ENCODE assay signal across 7 cellular contexts in the genomic region with DNA sequence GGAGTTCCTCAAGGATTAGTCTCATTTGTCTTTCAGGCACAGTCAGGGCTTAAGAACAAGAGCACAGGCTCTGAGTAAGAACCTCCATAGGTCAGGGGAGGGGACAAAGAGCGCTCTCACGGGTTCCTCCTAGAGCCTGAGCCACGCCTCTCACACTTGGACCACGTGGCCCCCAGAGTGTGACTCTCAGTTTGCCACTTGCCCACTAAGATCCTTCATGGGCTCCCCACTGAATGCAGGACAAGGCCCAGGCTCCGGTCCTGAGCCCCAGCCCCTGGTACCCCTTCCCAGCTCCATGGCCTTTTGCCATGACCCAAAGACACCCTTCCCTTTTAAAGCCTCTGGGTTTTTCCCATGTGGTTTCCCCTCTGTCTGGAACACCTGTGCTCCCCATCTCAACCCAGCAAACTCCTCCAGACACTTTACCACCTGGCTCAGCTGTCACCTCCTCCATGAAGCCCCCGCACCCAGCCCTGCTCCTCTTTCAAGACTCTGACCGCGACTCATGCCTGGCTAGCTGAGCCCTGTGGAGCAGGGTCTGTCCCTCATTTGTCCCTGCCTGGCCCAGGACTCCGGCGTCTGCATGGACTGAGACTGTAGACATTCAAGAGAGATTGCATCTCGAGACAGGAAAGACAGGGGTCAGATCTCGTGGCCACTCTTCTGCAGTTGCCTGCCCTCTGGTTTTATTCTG. TPM values are rescaled to one million over a fixed set of nuclear protein-coding genes. Genes with fewer than 3 reads are reported as not detected.
DNase-seq lines count a peak whose midpoint lies in the region; ATAC-seq lines count a peak whose summit lies in the region.

No MANE protein-coding gene starts in this region.

- H3K4me3 ChIP-seq in NT2/D1 (ENCODE audit: insufficient read length, low read depth), result no peak overlapping the region

- ATAC-seq in GM19035 (IDR thresholded peaks at IDR 0.05; ENCODE audit: unreplicated experiment) (peak; percentile 96), HG02588 (IDR thresholded peaks at IDR 0.05; ENCODE audit: unreplicated experiment) (peak; percentile 96), left colon (peak; percentile 37)

- no peak overlapping the region for H3K9ac ChIP-seq in NT2/D1 (ENCODE audit: insufficient read length, low read depth)

- H3K4me1 ChIP-seq in NT2/D1 (ENCODE audit: insufficient read depth, insufficient read length), result peaks cover 53% of the 10 kb centered on the region

- DNase-seq in NT2/D1 (ENCODE audit: low read depth, low spot score) (peak; percentile 68), left colon (no peak), superior temporal gyrus (ENCODE audit: extremely low spot score) (no peak), Ammon's horn (ENCODE audit: low spot score) (no peak)
- no peak for DNase-seq in central memory CD4-positive, alpha-beta T cell

- intact Hi-C loops in left colon (cut with DNase I, micrococcal nuclease), result no loop called here

- H3K9me3 ChIP-seq in NT2/D1 (ENCODE audit: insufficient read depth, low read length), result no peaks in the 10 kb centered on the region

- no peaks in the 10 kb centered on the region for H3K27me3 ChIP-seq in NT2/D1 (ENCODE audit: insufficient read depth, insufficient read length)

- H3K36me3 ChIP-seq in NT2/D1 (ENCODE audit: insufficient read depth, insufficient read length, low read length), result no peaks in the 10 kb centered on the region

RNA-seq across cellular contexts. Expression of gene IQSEC1, which starts 32.7 kb away (rescaled TPM):
- 10 to 100 TPM; 17.2 to 23.6 TPM for total RNA-seq in left colon

Comparison
In these comparisons a context has a peak if more than half of its experiments do, and no peak if none do; other contexts are left out.
1. ATAC-seq: peak in every context shown above with its lines; median percentile 96 in GM19035; 96 in HG02588; 37 in left colon.